8 cellular contexts compared by ENCODE assay signal in genomic region chr14:55270832-55271571, GRCh38. TPM values are rescaled to one million over a fixed set of nuclear protein-coding genes. Genes with fewer than 3 reads are reported as not detected.
DNase-seq lines count a peak whose midpoint lies in the region; ATAC-seq and TF ChIP-seq lines count a peak whose summit lies in the region.

TSS of gene FBXO34 (plus strand) at chr14:55271421. CDS start at chr14:55350391, 78,970 bp downstream.

- peak within 1 kb of the TSS; percentile 93 for H3K4me3 ChIP-seq in psoas muscle
- peak within 1 kb of the TSS; percentile 80 to 82 for H3K4me3 ChIP-seq in uterus

- peak; percentile 96 to 98 for TF ChIP-seq POLR2A in uterus (IDR thresholded peaks at IDR 0.05)

- H3K27me3 ChIP-seq in psoas muscle (ENCODE audit: insufficient read depth in 3 of 3, low read length in 2 of 3) (no peaks in the 10 kb centered on the region), uterus (no peaks in the 10 kb centered on the region)

- in situ Hi-C loops in GM13976 (cut with MboI; ENCODE audit: low sequenced_read_pairs, unreplicated experiment), result no loop called here

- 1 to 2% (median 1%) methylated on average over 36 to 48 of the region's 49 CpGs for WGBS in psoas muscle, 3 donors

- TF ChIP-seq CTCF in GM13976 (IDR thresholded peaks at IDR 0.05; ENCODE audit: borderline replicate concordance, control extremely low read depth, extremely low read depth, insufficient read depth, missing control alignments) (peak; percentile 97), psoas muscle (IDR thresholded peaks at IDR 0.05) (peak; percentile 99), uterus (IDR thresholded peaks at IDR 0.05) (peak; percentile 99)

- peaks cover 25% of the 10 kb centered on the region for H3K4me1 Mint-ChIP-seq in T-helper 17 cell

- H3K4me3 Mint-ChIP-seq in T-helper 17 cell, result peak within 1 kb of the TSS; percentile 91

- H3K36me3 ChIP-seq in psoas muscle (ENCODE audit: insufficient read depth in 1 of 2, low read depth in 1 of 2) (no peaks in the 10 kb centered on the region), uterus (no peaks in the 10 kb centered on the region)

- no peaks in the 10 kb centered on the region for H3K9me3 ChIP-seq in T-helper 17 cell (ENCODE audit: control insufficient read depth, low read length, poor library complexity, severe bottlenecking)
- H3K9me3 ChIP-seq in psoas muscle, result no peaks in the 10 kb centered on the region
- no peaks in the 10 kb centered on the region for H3K9me3 ChIP-seq in uterus

- H3K36me3 Mint-ChIP-seq in T-helper 17 cell (ENCODE audit: low read depth), result no peaks in the 10 kb centered on the region

- DNase-seq in GM13976 (ENCODE audit: low spot score) (peak; percentile 95), NCI-H1694 (lab: John Stamatoyannopoulos, UW) (peak; percentile 95), T-helper 17 cell (peak; percentile 98 to 100 (median 99)), left ventricle myocardium superior (peak; percentile 100), psoas muscle (peak; percentile 99 to 100), uterus (peak; percentile 99)

- no peaks in the 10 kb centered on the region for H3K27me3 Mint-ChIP-seq in T-helper 17 cell

- H3K27ac Mint-ChIP-seq in T-helper 17 cell, result peak within 1 kb of the TSS; percentile 92

- H3K4me1 ChIP-seq in psoas muscle (peaks cover 14% of the 10 kb centered on the region), uterus (peaks cover 0 to 8% of the 10 kb centered on the region in 2 donors)

- intact Hi-C loops in left ventricle myocardium superior (cut with micrococcal nuclease) (no loop called here), psoas muscle (cut with DNase I) (loop anchor here (2.0 to 10.0 kb wide), 4 partner anchors 81 to 314 kb away; partner anchors contain the start of gene KTN1 (in 1 of the 2)), uterus (cut with DNase I; ENCODE audit: low total_unique reads) (no loop called here)

- H3K27ac ChIP-seq in angular gyrus (ENCODE audit: low read depth, low read length), result peak within 1 kb of the TSS; percentile 64
- H3K27ac ChIP-seq in psoas muscle, result peak within 1 kb of the TSS; percentile 96
- H3K27ac ChIP-seq in uterus, result peak within 1 kb of the TSS; percentile 80 to 89

- ATAC-seq in HG02884 (IDR thresholded peaks at IDR 0.05; ENCODE audit: unreplicated experiment), result peak; percentile 88
- peak; percentile 94 for ATAC-seq in T-helper 17 cell
- peak; percentile 92 for ATAC-seq in left ventricle myocardium superior
- peak; percentile 88 to 94 (median 91) for ATAC-seq in psoas muscle

RNA-seq across cellular contexts. Expression of gene FBXO34, which starts in this region (rescaled TPM):
- total RNA-seq in T-helper 17 cell (10 to 100 TPM; 20.5 to 27.8 TPM), left ventricle myocardium superior (27.2 TPM), psoas muscle (10 to 100 TPM; 22.6 to 57.4 (median 31.0) TPM), uterus (10 to 100 TPM; 15.9 to 47.4 (median 20.3) TPM)
- polyA plus RNA-seq in psoas muscle, result 10 to 100 TPM in 2 of 3 donors, 1 to 10 TPM in 1; 6.1 to 25.8 (median 23.3) TPM

Comparison
In these comparisons a context has a peak if more than half of its experiments do, and no peak if none do; other contexts are left out.
1. Peak in every context shown above with its lines: DNase-seq, ATAC-seq, H3K4me3 ChIP-seq and H3K27ac ChIP-seq.
2. intact Hi-C loops: an anchor here in psoas muscle (2.0 to 10.0 kb wide); none called in left ventricle myocardium superior and uterus.